Comparison of ENCODE assay signal across 8 cellular contexts in the genomic region with DNA sequence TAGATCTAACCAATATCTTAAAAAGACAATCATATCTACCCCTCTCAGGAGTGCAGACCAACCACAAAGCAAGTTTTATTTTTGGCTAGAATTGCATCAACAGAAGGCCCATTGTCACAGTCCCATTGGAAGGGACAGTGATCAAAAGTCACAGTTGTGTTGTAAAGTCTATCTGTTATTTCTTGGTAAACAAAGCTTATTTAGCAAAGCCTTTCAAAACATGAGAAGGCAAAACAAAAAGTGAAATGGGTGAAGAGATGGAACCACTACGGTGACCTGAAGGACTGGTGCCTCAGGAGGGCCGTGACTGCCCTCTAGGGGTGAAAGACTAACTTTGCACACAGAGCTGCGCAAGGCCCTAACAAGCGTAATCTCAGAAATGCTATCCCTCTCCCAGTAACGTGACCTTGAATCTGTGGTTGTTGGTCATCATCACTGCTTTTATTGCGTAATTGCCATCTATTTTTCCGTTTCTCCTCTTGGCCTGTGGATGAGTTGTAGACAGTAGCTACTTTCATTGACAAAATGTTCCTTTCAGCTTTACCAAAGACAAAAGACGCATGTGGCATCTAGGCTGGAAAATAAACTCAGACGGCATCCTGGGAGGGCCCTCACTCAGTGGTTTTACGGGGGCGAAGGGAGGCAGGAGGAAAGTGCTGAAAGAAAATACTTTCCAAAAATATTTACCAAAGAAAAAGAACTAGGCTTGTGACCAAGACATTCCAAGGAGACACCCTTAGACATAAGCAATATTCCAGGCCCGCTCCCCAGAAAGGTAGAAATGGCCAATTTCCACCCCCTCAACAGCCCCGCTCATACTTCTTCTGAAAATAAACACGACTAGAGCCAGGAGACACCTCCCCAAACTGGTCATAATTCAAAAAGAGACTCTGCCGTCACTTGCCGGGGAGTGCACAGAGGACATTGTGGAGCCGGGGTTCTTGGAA.
DNase-seq lines count a peak whose midpoint lies in the region; ATAC-seq and TF ChIP-seq lines count a peak whose summit lies in the region.

No MANE protein-coding gene starts in this region.

- H3K4me3 ChIP-seq in DOHH2 (ENCODE audit: low read length), result no peak overlapping the region
- no peak overlapping the region for H3K4me3 ChIP-seq in RWPE2 (ENCODE audit: severe bottlenecking)
- no peak overlapping the region for H3K4me3 ChIP-seq in foreskin fibroblast (ENCODE audit: low read depth in 1 of 2, low read length in 2 of 2)
- peak overlapping the region; percentile 1 for H3K4me3 ChIP-seq in osteoblast (ENCODE audit: insufficient read depth, low read length)
- no peak overlapping the region for H3K4me3 ChIP-seq in testis

- H3K79me2 ChIP-seq in DOHH2 (ENCODE audit: control insufficient read depth, low read length), result no peaks in the 10 kb centered on the region
- H3K79me2 ChIP-seq in osteoblast (ENCODE audit: insufficient read depth, low read length), result no peaks in the 10 kb centered on the region

- 32 to 36% methylated on average over 16 to 17 of the region's 17 CpGs for WGBS in testis, 2 donors

- H3K9me2 ChIP-seq in DOHH2 (replicated peaks; ENCODE audit: control insufficient read depth, low read length), result no peaks in the 10 kb centered on the region

- ATAC-seq in GM21447 (IDR thresholded peaks at IDR 0.05; ENCODE audit: unreplicated experiment) (peak; percentile 98), RWPE2 (ENCODE audit: low read depth) (peak; percentile 95)

- H3K9me3 ChIP-seq in DOHH2 (ENCODE audit: control insufficient read depth, insufficient read depth, low read length), result no peaks in the 10 kb centered on the region
- H3K9me3 ChIP-seq in RWPE2 (ENCODE audit: severe bottlenecking), result no peaks in the 10 kb centered on the region
- H3K9me3 ChIP-seq in osteoblast (ENCODE audit: low read depth, low read length), result no peaks in the 10 kb centered on the region
- H3K9me3 ChIP-seq in testis, result no peaks in the 10 kb centered on the region

- no peak overlapping the region for H3K27ac ChIP-seq in DOHH2 (ENCODE audit: low read depth, low read length)
- H3K27ac ChIP-seq in RWPE2 (ENCODE audit: poor library complexity, severe bottlenecking), result no peak overlapping the region
- no peak overlapping the region for H3K27ac ChIP-seq in osteoblast (ENCODE audit: low read depth, low read length)
- peak overlapping the region; percentile 67 to 78 for H3K27ac ChIP-seq in testis

- no peak overlapping the region for H3K4me2 ChIP-seq in DOHH2 (ENCODE audit: low read length)
- peak overlapping the region; percentile 52 for H3K4me2 ChIP-seq in osteoblast (ENCODE audit: insufficient read depth, low read length)

- H3K27me3 ChIP-seq in DOHH2 (ENCODE audit: control insufficient read depth, low read length) (no peaks in the 10 kb centered on the region), RWPE2 (ENCODE audit: insufficient read depth, poor library complexity, severe bottlenecking) (no peaks in the 10 kb centered on the region), osteoblast (ENCODE audit: insufficient read depth, low read length) (no peaks in the 10 kb centered on the region), testis (no peaks in the 10 kb centered on the region)

- H4K20me1 ChIP-seq in DOHH2 (ENCODE audit: control insufficient read depth, insufficient read depth, low read depth, low read length) (no peaks in the 10 kb centered on the region), osteoblast (ENCODE audit: insufficient read depth, low read length) (no peaks in the 10 kb centered on the region)

- DNase-seq in HT-29 (ENCODE audit: low spot score), result peak; percentile 87
- no peak for DNase-seq in RWPE2 (ENCODE audit: low spot score)
- DNase-seq in activated effector memory CD4-positive, alpha-beta T cell treated with anti-CD3 and anti-CD28 coated beads, Interleukin-2, amount 50 U/mL, for 16 hours, result peak; percentile 86
- DNase-seq in foreskin fibroblast, result peak; percentile 88 to 97
- peak; percentile 71 for DNase-seq in osteoblast (ENCODE audit: insufficient read length, low spot score, missing footprints)
- peak; percentile 80 for DNase-seq in testis

- TF ChIP-seq CTCF in DOHH2 (IDR thresholded peaks at IDR 0.05; ENCODE audit: low read depth, low read length, poor library complexity, severe bottlenecking) (peak; percentile 81), RWPE2 (IDR thresholded peaks at IDR 0.05; ENCODE audit: poor library complexity, severe bottlenecking) (peak; percentile 96), foreskin fibroblast (IDR thresholded peaks at IDR 0.05; ENCODE audit: low read depth, low read length) (peak; percentile 94), osteoblast (IDR thresholded peaks at IDR 0.05; ENCODE audit: extremely low read depth, low read depth, low read length) (peak; percentile 99), testis (IDR thresholded peaks at IDR 0.05) (peak; percentile 84 to 89 (median 86))

- intact Hi-C loops in testis (cut with DNase I; ENCODE audit: low total_unique reads), result no loop called here

- H3K36me3 ChIP-seq in DOHH2 (ENCODE audit: control insufficient read depth, low read length), result no peaks in the 10 kb centered on the region
- H3K36me3 ChIP-seq in RWPE2 (ENCODE audit: low read depth), result peaks cover 29% of the 10 kb centered on the region
- H3K36me3 ChIP-seq in osteoblast (ENCODE audit: insufficient read depth, low read length), result no peaks in the 10 kb centered on the region
- H3K36me3 ChIP-seq in testis (ENCODE audit: low read depth, missing control alignments), result no peaks in the 10 kb centered on the region

- H3K4me1 ChIP-seq in DOHH2 (ENCODE audit: control insufficient read depth, low read length) (no peaks in the 10 kb centered on the region), RWPE2 (ENCODE audit: insufficient read depth, poor library complexity, severe bottlenecking) (peaks cover 5% of the 10 kb centered on the region), osteoblast (ENCODE audit: insufficient read depth, low read length) (peaks cover 5% of the 10 kb centered on the region), testis (peaks cover 5% of the 10 kb centered on the region)

- no peaks in the 10 kb centered on the region for H3F3A ChIP-seq in DOHH2 (ENCODE audit: control insufficient read depth, insufficient read depth)

- no peak for TF ChIP-seq POLR2A in testis (IDR thresholded peaks at IDR 0.05)

- peak overlapping the region; percentile 65 for H2AFZ ChIP-seq in osteoblast (ENCODE audit: low read length)

Comparison
In these comparisons a context has a peak if more than half of its experiments do, and no peak if none do; other contexts are left out.
1. H3K27ac ChIP-seq: peak in testis (2 of 2); none in DOHH2 (single experiment), RWPE2 (single experiment) and osteoblast (single experiment).
2. Peak in every context shown above with its lines, with median percentiles within 50 percentile points of each other: CTCF ChIP-seq.